20 cellular contexts compared by ENCODE assay signal in the genomic region with DNA sequence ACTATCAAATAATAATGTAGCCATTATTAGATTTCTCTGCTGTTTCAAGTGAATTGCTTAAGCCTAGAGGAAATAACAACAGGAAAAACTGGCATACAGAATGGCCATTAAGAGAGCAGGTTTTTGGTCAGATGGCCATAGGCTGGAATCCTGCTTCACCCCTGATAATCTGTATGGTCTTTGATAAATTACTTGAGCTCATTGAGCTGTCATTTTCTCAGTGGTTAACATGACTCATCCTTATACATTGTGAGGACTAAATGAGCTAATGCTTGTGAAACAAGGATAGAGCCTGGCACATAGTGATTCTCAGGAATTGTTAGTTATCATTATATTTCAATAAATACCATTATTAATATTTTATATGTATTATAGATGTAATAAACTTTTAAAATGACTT.
DNase-seq lines count a peak whose midpoint lies in the region; ATAC-seq and TF ChIP-seq lines count a peak whose summit lies in the region.
"Had no signal": no experiment of that assay in that cellular context is flagged by ENCODE, and none has a peak within 500 bp of the region (broad histone marks: within the 10 kb centered on the region; RNA-seq: fewer than 3 reads in every experiment).

No MANE protein-coding gene starts in this region.

- H3K36me3 ChIP-seq in SK-N-SH (replicated peaks in 1 of 2; ENCODE audit: control insufficient read depth in 1 of 2, insufficient read depth in 2 of 2, low read length in 1 of 2) = no peaks in the 10 kb centered on the region
- no peaks in the 10 kb centered on the region for H3K36me3 ChIP-seq in smooth muscle cell (ENCODE audit: low read depth)
- H3K36me3 ChIP-seq: BE2C, esophagus squamous epithelium, thyroid gland had no signal

- no peaks in the 10 kb centered on the region for H3F3A ChIP-seq in SK-N-SH (replicated peaks; ENCODE audit: insufficient read depth)
- no peaks in the 10 kb centered on the region for H3F3A ChIP-seq in smooth muscle cell (ENCODE audit: low read depth)

- H3K9ac ChIP-seq in SK-N-SH (no peak overlapping the region), smooth muscle cell (ENCODE audit: low read depth) (no peak overlapping the region)

- TF ChIP-seq CTCF in SK-N-SH (IDR thresholded peaks at IDR 0.05) = no peak
- no peak for TF ChIP-seq CTCF in fibroblast of mammary gland (conservative IDR thresholded peaks at IDR 0.05; ENCODE audit: control insufficient read depth, insufficient read depth, low read depth, low read length)
- TF ChIP-seq CTCF in smooth muscle cell (IDR thresholded peaks at IDR 0.05; ENCODE audit: borderline replicate concordance, insufficient read depth, poor library complexity, severe bottlenecking) = no peak
- no peak for TF ChIP-seq CTCF in GM13976 (IDR thresholded peaks at IDR 0.05; ENCODE audit: borderline replicate concordance, control extremely low read depth, extremely low read depth, insufficient read depth, missing control alignments)

- H3K4me1 ChIP-seq in SK-N-SH (ENCODE audit: control insufficient read depth in 1 of 2, insufficient read depth in 2 of 2, low read depth in 1 of 2, low read length in 1 of 2) (peaks cover 0 to 5% of the 10 kb centered on the region in 2 experiments; a peak in 2 of 4 replicates), smooth muscle cell (ENCODE audit: low read depth) (peaks cover 7% of the 10 kb centered on the region)
- H3K4me1 ChIP-seq: BE2C, esophagus squamous epithelium, thyroid gland had no signal

- DNase-seq in HT1080 (ENCODE audit: low read depth) (peak; percentile 27), SK-N-SH (peak; percentile 21), fibroblast of mammary gland (ENCODE audit: low read depth) (peak; percentile 69), smooth muscle cell (lab: John Stamatoyannopoulos, UW; ENCODE audit: unreplicated experiment) (no peak), GM13976 (ENCODE audit: low spot score) (no peak)
- DNase-seq: activated B cell treated with CpG ODN at 0.5 μM for 24 hours; activated CD8-positive, alpha-beta T cell treated with anti-CD3 and anti-CD28 coated beads for 36 hours; activated naive CD4-positive, alpha-beta T cell; BE2C; Calu3; esophagus squamous epithelium; left ventricle myocardium superior; NCI-H1694; NCI-H748 treated with DMSO at 0.1 percent for 48 hours; stimulated activated CD4-positive, alpha-beta T cell treated with anti-CD3 and anti-CD28 coated beads, Interleukin-2, amount 100 ng/mL, for 24 hours; stimulated activated naive CD4-positive, alpha-beta T cell treated with Interleukin-2 at 50 U/mL for 16 hours; thyroid gland had no signal

- in situ Hi-C loops in GM13976 (cut with MboI; ENCODE audit: low sequenced_read_pairs, unreplicated experiment) = no loop called here

- ATAC-seq in GM21619 (IDR thresholded peaks at IDR 0.05; ENCODE audit: unreplicated experiment) (no peak), HG03432 (IDR thresholded peaks at IDR 0.05; ENCODE audit: unreplicated experiment) (no peak)
- ATAC-seq: activated CD8-positive, alpha-beta T cell treated with anti-CD3 and anti-CD28 coated beads for 36 hours; left ventricle myocardium superior; Panc1 had no signal

- no peak for TF ChIP-seq RAD21 in SK-N-SH (IDR thresholded peaks at IDR 0.05; ENCODE audit: low read length)

- H3K4me3 ChIP-seq in SK-N-SH (ENCODE audit: low read depth in 2 of 2, low read length in 1 of 2) = no peak overlapping the region
- no peak overlapping the region for H3K4me3 ChIP-seq in fibroblast of mammary gland (ENCODE audit: control insufficient read depth, low read depth, low read length)
- no peak overlapping the region for H3K4me3 ChIP-seq in smooth muscle cell
- H3K4me3 ChIP-seq: esophagus squamous epithelium, thyroid gland had no signal

- H3K27ac ChIP-seq in SK-N-SH (ENCODE audit: low read depth in 2 of 2, low read length in 1 of 2) (peak overlapping the region in 1 of 2 experiments; percentile 81; a peak in 1 of 4 replicates), smooth muscle cell (ENCODE audit: low read depth) (peak overlapping the region; percentile 18)
- H3K27ac ChIP-seq: esophagus squamous epithelium, thyroid gland had no signal

- H3K9me2 ChIP-seq in SK-N-SH = no peaks in the 10 kb centered on the region

- POLR2A ChIA-PET in SK-N-SH (lab: Yijun Ruan, JAX) = no interaction called here

- CTCF ChIA-PET in SK-N-SH (lab: Yijun Ruan, JAX) = interaction anchor here (1.5 kb wide), 1 partner anchor 390 kb away, joined by 3 read pairs; no protein-coding TSS in a partner anchor

- no peaks in the 10 kb centered on the region for H3K27me3 ChIP-seq in SK-N-SH (ENCODE audit: insufficient read depth)
- H3K27me3 ChIP-seq in smooth muscle cell (ENCODE audit: low read depth) = no peaks in the 10 kb centered on the region
- H3K27me3 ChIP-seq: BE2C, esophagus squamous epithelium, thyroid gland had no signal

- H2AFZ ChIP-seq in SK-N-SH (ENCODE audit: low read depth) = no peak overlapping the region
- no peak overlapping the region for H2AFZ ChIP-seq in smooth muscle cell (ENCODE audit: low read depth)

- peak in 1 of 2 experiments; percentile 34; a peak in 1 of 4 replicates for TF ChIP-seq EP300 in SK-N-SH (IDR thresholded peaks at IDR 0.05; ENCODE audit: borderline replicate concordance in 1 of 2, low read depth in 1 of 2, low read length in 1 of 2)

- no peaks in the 10 kb centered on the region for H3K79me2 ChIP-seq in SK-N-SH (ENCODE audit: insufficient read depth)
- H3K79me2 ChIP-seq in smooth muscle cell (ENCODE audit: low read depth) = no peaks in the 10 kb centered on the region

- H4K20me1 ChIP-seq in SK-N-SH (ENCODE audit: insufficient read depth) (no peaks in the 10 kb centered on the region), smooth muscle cell (ENCODE audit: low read depth) (no peaks in the 10 kb centered on the region)

- H3K9me3 ChIP-seq in SK-N-SH (no peaks in the 10 kb centered on the region), smooth muscle cell (replicated peaks; ENCODE audit: low read depth) (no peaks in the 10 kb centered on the region)
- H3K9me3 ChIP-seq: BE2C, esophagus squamous epithelium, thyroid gland had no signal

- H3K4me2 ChIP-seq in SK-N-SH = no peak overlapping the region
- no peak overlapping the region for H3K4me2 ChIP-seq in smooth muscle cell

TF ChIP-seq in SK-N-SH, 30 proteins besides CTCF, POLR2A, EP300 and RAD21:
- TF ChIP-seq SMC3 (IDR thresholded peaks at IDR 0.05; ENCODE audit: low read depth, low read length) = no peak
- TF ChIP-seq GATA2 (CRISPR knock-in tag; IDR thresholded peaks at IDR 0.05) = no peak
- TF ChIP-seq, protein P1, sequence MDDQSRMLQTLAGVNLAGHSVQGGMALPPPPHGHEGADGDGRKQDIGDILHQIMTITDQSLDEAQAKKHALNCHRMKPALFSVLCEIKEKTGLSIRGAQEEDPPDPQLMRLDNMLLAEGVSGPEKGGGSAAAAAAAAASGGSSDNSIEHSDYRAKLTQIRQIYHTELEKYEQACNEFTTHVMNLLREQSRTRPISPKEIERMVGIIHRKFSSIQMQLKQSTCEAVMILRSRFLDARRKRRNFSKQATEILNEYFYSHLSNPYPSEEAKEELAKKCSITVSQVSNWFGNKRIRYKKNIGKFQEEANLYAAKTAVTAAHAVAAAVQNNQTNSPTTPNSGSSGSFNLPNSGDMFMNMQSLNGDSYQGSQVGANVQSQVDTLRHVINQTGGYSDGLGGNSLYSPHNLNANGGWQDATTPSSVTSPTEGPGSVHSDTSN (IDR thresholded peaks at IDR 0.05) = no peak
- TF ChIP-seq, protein P2, sequence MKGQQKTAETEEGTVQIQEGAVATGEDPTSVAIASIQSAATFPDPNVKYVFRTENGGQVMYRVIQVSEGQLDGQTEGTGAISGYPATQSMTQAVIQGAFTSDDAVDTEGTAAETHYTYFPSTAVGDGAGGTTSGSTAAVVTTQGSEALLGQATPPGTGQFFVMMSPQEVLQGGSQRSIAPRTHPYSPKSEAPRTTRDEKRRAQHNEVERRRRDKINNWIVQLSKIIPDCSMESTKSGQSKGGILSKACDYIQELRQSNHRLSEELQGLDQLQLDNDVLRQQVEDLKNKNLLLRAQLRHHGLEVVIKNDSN (IDR thresholded peaks at IDR 0.05; ENCODE audit: borderline replicate concordance, low read depth) = no peak
- TF ChIP-seq ELF1 (IDR thresholded peaks at IDR 0.05) = no peak
- no peak for TF ChIP-seq POLR2AphosphoS5 (IDR thresholded peaks at IDR 0.05; ENCODE audit: low read depth, low read length)
- no peak for TF ChIP-seq FOXJ3 (CRISPR knock-in tag; IDR thresholded peaks at IDR 0.05)
- TF ChIP-seq MXI1 (IDR thresholded peaks at IDR 0.05; ENCODE audit: low read depth, low read length) = no peak
- TF ChIP-seq RXRA (IDR thresholded peaks at IDR 0.05; ENCODE audit: borderline replicate concordance, low read depth) = no peak
- TF ChIP-seq MEF2A (IDR thresholded peaks at IDR 0.05; ENCODE audit: borderline replicate concordance, low read depth) = no peak
- no peak for TF ChIP-seq TEAD4 (IDR thresholded peaks at IDR 0.05; ENCODE audit: borderline replicate concordance, insufficient read depth)
- no peak for TF ChIP-seq TCF12 (IDR thresholded peaks at IDR 0.05)
- TF ChIP-seq EZH2phosphoT487 (IDR thresholded peaks at IDR 0.05; ENCODE audit: borderline replicate concordance, low read depth) = no peak
- TF ChIP-seq RCOR1 (IDR thresholded peaks at IDR 0.05; ENCODE audit: low read length) = no peak; the same call in 1 of the 2 replicates
- TF ChIP-seq CHD2 (IDR thresholded peaks at IDR 0.05; ENCODE audit: low read length, partially characterized antibody) = no peak
- TF ChIP-seq RFX5 (IDR thresholded peaks at IDR 0.05; ENCODE audit: low read length) = no peak
- TF ChIP-seq, protein P3, sequence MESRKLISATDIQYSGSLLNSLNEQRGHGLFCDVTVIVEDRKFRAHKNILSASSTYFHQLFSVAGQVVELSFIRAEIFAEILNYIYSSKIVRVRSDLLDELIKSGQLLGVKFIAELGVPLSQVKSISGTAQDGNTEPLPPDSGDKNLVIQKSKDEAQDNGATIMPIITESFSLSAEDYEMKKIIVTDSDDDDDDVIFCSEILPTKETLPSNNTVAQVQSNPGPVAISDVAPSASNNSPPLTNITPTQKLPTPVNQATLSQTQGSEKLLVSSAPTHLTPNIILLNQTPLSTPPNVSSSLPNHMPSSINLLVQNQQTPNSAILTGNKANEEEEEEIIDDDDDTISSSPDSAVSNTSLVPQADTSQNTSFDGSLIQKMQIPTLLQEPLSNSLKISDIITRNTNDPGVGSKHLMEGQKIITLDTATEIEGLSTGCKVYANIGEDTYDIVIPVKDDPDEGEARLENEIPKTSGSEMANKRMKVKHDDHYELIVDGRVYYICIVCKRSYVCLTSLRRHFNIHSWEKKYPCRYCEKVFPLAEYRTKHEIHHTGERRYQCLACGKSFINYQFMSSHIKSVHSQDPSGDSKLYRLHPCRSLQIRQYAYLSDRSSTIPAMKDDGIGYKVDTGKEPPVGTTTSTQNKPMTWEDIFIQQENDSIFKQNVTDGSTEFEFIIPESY (IDR thresholded peaks at IDR 0.05; ENCODE audit: borderline replicate concordance, low read depth) = no peak
- TF ChIP-seq, protein P4, sequence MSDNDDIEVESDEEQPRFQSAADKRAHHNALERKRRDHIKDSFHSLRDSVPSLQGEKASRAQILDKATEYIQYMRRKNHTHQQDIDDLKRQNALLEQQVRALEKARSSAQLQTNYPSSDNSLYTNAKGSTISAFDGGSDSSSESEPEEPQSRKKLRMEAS (IDR thresholded peaks at IDR 0.05; ENCODE audit: low read depth) = no peak

Comparison
In these comparisons a context has a peak if more than half of its experiments do, and no peak if none do; other contexts are left out.
1. DNase-seq: peak in HT1080 (single experiment), SK-N-SH (single experiment) and fibroblast of mammary gland (single experiment); none in smooth muscle cell (single experiment) and GM13976 (single experiment).